In the genomic region with DNA sequence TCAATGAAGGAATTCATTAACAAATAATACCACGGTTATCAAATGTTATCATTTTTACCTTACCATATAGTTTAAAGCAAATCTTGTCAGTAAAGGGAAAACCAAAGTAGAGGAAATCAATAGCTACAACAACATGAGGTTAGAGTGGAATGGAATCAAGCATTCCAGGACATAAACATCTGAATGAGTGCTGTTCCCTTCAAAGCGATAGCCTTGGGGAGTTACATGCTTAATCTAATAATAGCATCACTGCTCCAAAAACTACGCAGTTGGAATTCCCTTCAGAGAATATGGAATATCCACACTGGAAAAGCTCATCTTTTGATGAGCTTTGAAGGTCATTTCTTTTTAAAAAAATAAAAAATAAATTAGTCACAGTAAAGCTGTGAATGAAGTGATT, we compare ENCODE assay signal across 33 cellular contexts. TPM values are rescaled to one million over a fixed set of nuclear protein-coding genes. Genes with fewer than 3 reads are reported as not detected.
DNase-seq lines count a peak whose midpoint lies in the region; ATAC-seq and TF ChIP-seq lines count a peak whose summit lies in the region.
"Had no signal": no experiment of that assay in that cellular context is flagged by ENCODE, and none has a peak within 500 bp of the region (broad histone marks: within the 10 kb centered on the region; RNA-seq: fewer than 3 reads in every experiment).

No MANE protein-coding gene starts in this region.

- TF ChIP-seq CTCF in WTC11 (IDR thresholded peaks at IDR 0.05) (no peak), fibroblast of villous mesenchyme (IDR thresholded peaks at IDR 0.05; ENCODE audit: insufficient read depth, low read depth, low read length) (no peak), osteoblast (IDR thresholded peaks at IDR 0.05; ENCODE audit: extremely low read depth, low read depth, low read length) (no peak)

- H3K27me3 Mint-ChIP-seq in WTC11 (ENCODE audit: low read depth), result no peaks in the 10 kb centered on the region

- H3K27ac Mint-ChIP-seq in WTC11, result peak overlapping the region; percentile 34
- H3K27ac Mint-ChIP-seq: activated naive CD8-positive, alpha-beta T cell treated with anti-CD3 and anti-CD28 coated beads for 36 hours; CD4-positive, CD25-positive, alpha-beta regulatory T cell had no signal

- peaks cover 25% of the 10 kb centered on the region for H4K20me1 ChIP-seq in osteoblast (ENCODE audit: insufficient read depth, low read length)

- peaks cover 53% of the 10 kb centered on the region for H3K36me3 ChIP-seq in osteoblast (ENCODE audit: insufficient read depth, low read length)
- H3K36me3 ChIP-seq: suprapubic skin had no signal

- DNase-seq in COLO829 (ENCODE audit: low spot score) (peak; percentile 53), WTC11 (ENCODE audit: low spot score) (no peak), fibroblast of villous mesenchyme (ENCODE audit: low read depth) (peak; percentile 51), osteoblast (ENCODE audit: insufficient read length, low spot score, missing footprints) (peak; percentile 62), DMS53 (lab: John Stamatoyannopoulos, UW) (no peak)
- DNase-seq: activated CD4-positive, alpha-beta T cell treated with anti-CD3 and anti-CD28 coated beads for 48 hours; activated CD8-positive, alpha-beta memory T cell treated with anti-CD3 and anti-CD28 coated beads for 24 hours; activated effector memory CD4-positive, alpha-beta T cell treated with Interleukin-2 at 50 U/mL for 16 hours; activated naive CD8-positive, alpha-beta T cell treated with anti-CD3 and anti-CD28 coated beads for 36 hours; AML-193; aorta; CD4-positive, CD25-positive, alpha-beta regulatory T cell; cortex of kidney; effector memory CD4-positive, alpha-beta T cell; erythroblast; heart right ventricle; Kasumi-1; left cardiac atrium; mammary epithelial cell; NCI-H1417 treated with DMSO at 0.1 percent for 48 hours; NCI-H2081 treated with DMSO at 0.1 percent for 48 hours; NCI-H226; pancreas; SIG-M5; small intestine; stimulated activated naive CD4-positive, alpha-beta T cell; T1000 had no signal

- ATAC-seq in WTC11 (peak; percentile 60), HG03520 (IDR thresholded peaks at IDR 0.05; ENCODE audit: unreplicated experiment) (no peak), GM18502 (IDR thresholded peaks at IDR 0.05; ENCODE audit: poor library complexity, unreplicated experiment) (no peak), GM21367 (IDR thresholded peaks at IDR 0.05; ENCODE audit: unreplicated experiment) (no peak)
- ATAC-seq: A549, left cardiac atrium, pancreas had no signal

- H3K9me3 ChIP-seq in osteoblast (ENCODE audit: low read depth, low read length), result no peaks in the 10 kb centered on the region
- H3K9me3 ChIP-seq: A549, pancreas had no signal

- H3K36me3 Mint-ChIP-seq in WTC11, result peaks cover 37% of the 10 kb centered on the region
- H3K36me3 Mint-ChIP-seq: CD4-positive, CD25-positive, alpha-beta regulatory T cell had no signal

- CTCF ChIA-PET in WTC11 (lab: Charles Lee), result no interaction called here

- no peak overlapping the region for H3K27ac ChIP-seq in osteoblast (ENCODE audit: low read depth, low read length)
- H3K27ac ChIP-seq: A549, pancreas, suprapubic skin, VCaP had no signal

- no peak overlapping the region for H3K4me3 Mint-ChIP-seq in WTC11
- H3K4me3 Mint-ChIP-seq: activated naive CD8-positive, alpha-beta T cell treated with anti-CD3 and anti-CD28 coated beads for 36 hours; CD4-positive, CD25-positive, alpha-beta regulatory T cell had no signal

- POLR2A ChIA-PET in WTC11 (lab: Charles Lee), result no interaction called here

- H3K4me1 Mint-ChIP-seq in WTC11, result peaks cover 46% of the 10 kb centered on the region
- H3K4me1 Mint-ChIP-seq: activated naive CD8-positive, alpha-beta T cell treated with anti-CD3 and anti-CD28 coated beads for 36 hours; CD4-positive, CD25-positive, alpha-beta regulatory T cell had no signal

- H3K9me3 Mint-ChIP-seq in WTC11, result peaks cover 26% of the 10 kb centered on the region

- H3K4me2 ChIP-seq in osteoblast (ENCODE audit: insufficient read depth, low read length), result no peak overlapping the region
- H3K4me2 ChIP-seq: A549 had no signal

- H3K4me3 ChIP-seq in fibroblast of villous mesenchyme (ENCODE audit: low read depth, low read length) (no peak overlapping the region), osteoblast (ENCODE audit: insufficient read depth, low read length) (no peak overlapping the region)
- H3K4me3 ChIP-seq: A549, heart right ventricle, pancreas, suprapubic skin had no signal

- no peaks in the 10 kb centered on the region for H3K27me3 ChIP-seq in osteoblast (ENCODE audit: insufficient read depth, low read length)
- H3K27me3 ChIP-seq: heart right ventricle, pancreas, suprapubic skin had no signal

- no peak overlapping the region for H2AFZ ChIP-seq in osteoblast (ENCODE audit: low read length)

- peaks cover 49% of the 10 kb centered on the region for H3K79me2 ChIP-seq in osteoblast (ENCODE audit: insufficient read depth, low read length)

- H3K4me1 ChIP-seq in osteoblast (ENCODE audit: insufficient read depth, low read length), result no peaks in the 10 kb centered on the region
- H3K4me1 ChIP-seq: A549, suprapubic skin had no signal

TF ChIP-seq in WTC11, 78 proteins besides CTCF, POLR2A, EP300 and RAD21:
- no peak for TF ChIP-seq NFYB (CRISPR knock-in tag; conservative IDR thresholded peaks at IDR 0.05; ENCODE audit: low read depth)
- TF ChIP-seq, protein P1, sequence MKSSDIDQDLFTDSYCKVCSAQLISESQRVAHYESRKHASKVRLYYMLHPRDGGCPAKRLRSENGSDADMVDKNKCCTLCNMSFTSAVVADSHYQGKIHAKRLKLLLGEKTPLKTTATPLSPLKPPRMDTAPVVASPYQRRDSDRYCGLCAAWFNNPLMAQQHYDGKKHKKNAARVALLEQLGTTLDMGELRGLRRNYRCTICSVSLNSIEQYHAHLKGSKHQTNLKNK (CRISPR knock-in tag; IDR thresholded peaks at IDR 0.05), result no peak
- TF ChIP-seq ZNF416 (CRISPR knock-in tag; IDR thresholded peaks at IDR 0.05), result no peak
- TF ChIP-seq, protein P2, sequence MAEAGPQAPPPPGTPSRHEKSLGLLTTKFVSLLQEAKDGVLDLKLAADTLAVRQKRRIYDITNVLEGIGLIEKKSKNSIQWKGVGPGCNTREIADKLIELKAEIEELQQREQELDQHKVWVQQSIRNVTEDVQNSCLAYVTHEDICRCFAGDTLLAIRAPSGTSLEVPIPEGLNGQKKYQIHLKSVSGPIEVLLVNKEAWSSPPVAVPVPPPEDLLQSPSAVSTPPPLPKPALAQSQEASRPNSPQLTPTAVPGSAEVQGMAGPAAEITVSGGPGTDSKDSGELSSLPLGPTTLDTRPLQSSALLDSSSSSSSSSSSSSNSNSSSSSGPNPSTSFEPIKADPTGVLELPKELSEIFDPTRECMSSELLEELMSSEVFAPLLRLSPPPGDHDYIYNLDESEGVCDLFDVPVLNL (CRISPR knock-in tag; IDR thresholded peaks at IDR 0.05; ENCODE audit: borderline replicate concordance, low read depth), result no peak
- TF ChIP-seq, protein P3, sequence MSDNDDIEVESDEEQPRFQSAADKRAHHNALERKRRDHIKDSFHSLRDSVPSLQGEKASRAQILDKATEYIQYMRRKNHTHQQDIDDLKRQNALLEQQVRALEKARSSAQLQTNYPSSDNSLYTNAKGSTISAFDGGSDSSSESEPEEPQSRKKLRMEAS (CRISPR knock-in tag; IDR thresholded peaks at IDR 0.05), result no peak
- TF ChIP-seq MYBL2 (CRISPR knock-in tag; IDR thresholded peaks at IDR 0.05), result no peak
- TF ChIP-seq ZNF138 (CRISPR knock-in tag; conservative IDR thresholded peaks at IDR 0.05), result no peak
- TF ChIP-seq ZNF263 (CRISPR knock-in tag; IDR thresholded peaks at IDR 0.05; ENCODE audit: low read depth), result no peak
- no peak for TF ChIP-seq SP1 (CRISPR knock-in tag; conservative IDR thresholded peaks at IDR 0.05)
- TF ChIP-seq ELF4 (CRISPR knock-in tag; IDR thresholded peaks at IDR 0.05; ENCODE audit: low read depth), result no peak
- no peak for TF ChIP-seq CREM (CRISPR knock-in tag; IDR thresholded peaks at IDR 0.05)
- no peak for TF ChIP-seq GRHL2 (CRISPR knock-in tag; IDR thresholded peaks at IDR 0.05; ENCODE audit: insufficient replicate concordance, severe bottlenecking)
- no peak for TF ChIP-seq OVOL2 (CRISPR knock-in tag; IDR thresholded peaks at IDR 0.05; ENCODE audit: borderline replicate concordance)
- no peak for TF ChIP-seq GABPB1 (CRISPR knock-in tag; IDR thresholded peaks at IDR 0.05)
TF ChIP-seq in WTC11: peak in this region for 0.

RNA-seq across cellular contexts. Expression of a gene that starts 31.2 kb away (rescaled TPM):
- total RNA-seq in WTC11 (2021), result 25.6 to 26.4 TPM (median 26.4 TPM) in 3 replicates
- total RNA-seq in fibroblast of villous mesenchyme, result 109 and 162 TPM in 2 replicates
- total RNA-seq in osteoblast, result 140 and 157 TPM in 2 replicates
- total RNA-seq: activated naive CD8-positive, alpha-beta T cell treated with anti-CD3 and anti-CD28 coated beads for 36 hours had no signal

Comparison
In these comparisons a context has a peak if more than half of its experiments do, and no peak if none do; other contexts are left out.
1. DNase-seq: peak in COLO829 (single experiment), fibroblast of villous mesenchyme (single experiment) and osteoblast (single experiment); none in WTC11 (single experiment) and DMS53 (single experiment).